9 cellular contexts compared by ENCODE assay signal in genomic region chr7:70434821-70435220, GRCh38.
"Had no signal": no experiment of that assay in that cellular context is flagged by ENCODE, and none has a peak within 500 bp of the region (broad histone marks: within the 10 kb centered on the region; RNA-seq: fewer than 3 reads in every experiment).

No MANE protein-coding gene starts in this region.

- H3K27ac Mint-ChIP-seq: GM23338, H9, IgD-negative memory B cell had no signal

- H3K9me3 Mint-ChIP-seq: GM23338, H9, IgD-negative memory B cell had no signal

- ATAC-seq: GM23338 had no signal

- H3K4me3 Mint-ChIP-seq: GM23338, H9, IgD-negative memory B cell had no signal

- DNase-seq: H9, HCEC 1CT, KBM-7 had no signal

- H3K9ac ChIP-seq: KMS-11 had no signal

- H3K4me2 ChIP-seq: GM23338 had no signal

- H3K4me3 ChIP-seq: GM23338 had no signal

- H2AFZ ChIP-seq: GM23338 had no signal

- H3K4me1 Mint-ChIP-seq: GM23338 had no signal

- H3K27me3 Mint-ChIP-seq: IgD-negative memory B cell had no signal

- FAIRE-seq: H1, H54 had no signal

- H3K27ac ChIP-seq: HL-60, KMS-11 had no signal
